13 cellular contexts compared by ENCODE assay signal in genomic region chr7:150877545-150877944, GRCh38. TPM values are rescaled to one million over a fixed set of nuclear protein-coding genes. Genes with fewer than 3 reads are reported as not detected.
DNase-seq lines count a peak whose midpoint lies in the region; FAIRE-seq and TF ChIP-seq lines count a peak whose summit lies in the region.
"Had no signal": no experiment of that assay in that cellular context is flagged by ENCODE, and none has a peak within 500 bp of the region (broad histone marks: within the 10 kb centered on the region; RNA-seq: fewer than 3 reads in every experiment).

No MANE protein-coding gene starts in this region.

- no peaks in the 10 kb centered on the region for H3K27me3 Mint-ChIP-seq in CD4-positive, alpha-beta memory T cell
- H3K27me3 Mint-ChIP-seq in IgD-negative memory B cell = peaks cover 2% of the 10 kb centered on the region
- peaks cover 11% of the 10 kb centered on the region for H3K27me3 Mint-ChIP-seq in endodermal cell (ENCODE audit: insufficient read depth)

- CTCF ChIA-PET in CD4-positive, alpha-beta memory T cell (lab: Charles Lee; ENCODE audit: partially characterized antibody) = interaction anchor here (0.9 to 2.8 kb wide), 12 partner anchors 9 to 549 kb away, joined by 3 to 25 read pairs (median 5); no protein-coding TSS in a partner anchor

- TF ChIP-seq CTCF in endodermal cell (conservative IDR thresholded peaks at IDR 0.05) = no peak

- H3K9ac ChIP-seq in endodermal cell (ENCODE audit: extremely low read depth, low read length, poor library complexity, severe bottlenecking) = peak overlapping the region; percentile 0
- H3K9ac ChIP-seq: KMS-11 had no signal

- H3K9me3 ChIP-seq in CD4-positive, alpha-beta memory T cell (ENCODE audit: control insufficient read depth in 1 of 2, low read length in 2 of 2) = peaks cover 0 to 4% of the 10 kb centered on the region in 2 donors
- H3K9me3 ChIP-seq in endodermal cell (ENCODE audit: control insufficient read depth, low read length) = peaks cover 14% of the 10 kb centered on the region

- H3K36me3 ChIP-seq in CD4-positive, alpha-beta memory T cell (ENCODE audit: insufficient read depth, low read length) = no peaks in the 10 kb centered on the region
- no peaks in the 10 kb centered on the region for H3K36me3 ChIP-seq in endodermal cell (ENCODE audit: control insufficient read depth, insufficient read depth, low read length)

- WGBS in endodermal cell (ENCODE audit: insufficient coverage in 1 of 2, insufficient read length in 1 of 2), 2 experiments = 90 to 100% methylated on average over 2 to 4 of the region's 4 CpGs

- no peak for FAIRE-seq in H54 (lab: Jason Lieb, UNC)

- no peak overlapping the region for H3K4me3 Mint-ChIP-seq in CD4-positive, alpha-beta memory T cell
- H3K4me3 Mint-ChIP-seq in IgD-negative memory B cell (peak overlapping the region in 1 of 4 donors; percentile 9), endodermal cell (no peak overlapping the region)
- H3K4me3 Mint-ChIP-seq: activated CD8-positive, alpha-beta memory T cell treated with anti-CD3 and anti-CD28 coated beads, Interleukin-2, amount 10 ng/mL, durations not matched to agents 7 days and 5 days; B cell had no signal

- POLR2A ChIA-PET in CD4-positive, alpha-beta memory T cell (lab: Charles Lee; ENCODE audit: partially characterized antibody) = no interaction called here

- peaks cover 14 to 34% (median 20%) of the 10 kb centered on the region in 4 donors for H3K4me1 Mint-ChIP-seq in CD4-positive, alpha-beta memory T cell
- H3K4me1 Mint-ChIP-seq in IgD-negative memory B cell (peaks cover 8 to 21% (median 13%) of the 10 kb centered on the region in 3 donors), endodermal cell (peaks cover 15% of the 10 kb centered on the region)

- peaks cover 0 to 36% (median 30%) of the 10 kb centered on the region in 8 donors for H3K9me3 Mint-ChIP-seq in CD4-positive, alpha-beta memory T cell
- peaks cover 3 to 24% (median 12%) of the 10 kb centered on the region in 3 donors for H3K9me3 Mint-ChIP-seq in IgD-negative memory B cell
- H3K9me3 Mint-ChIP-seq in endodermal cell = peaks cover 11% of the 10 kb centered on the region

- no peak for DNase-seq in CD4-positive, alpha-beta memory T cell
- DNase-seq in endodermal cell (no peak), myocyte (ENCODE audit: low read depth) (peak; percentile 22), globus pallidus (ENCODE audit: low spot score) (no peak), H54 (ENCODE audit: insufficient read length, low spot score) (no peak), DMS153 treated with DMSO at 0.1 percent for 48 hours (lab: John Stamatoyannopoulos, UW; ENCODE audit: unreplicated experiment) (no peak)
- DNase-seq: activated CD8-positive, alpha-beta memory T cell treated with anti-CD3 and anti-CD28 coated beads, Interleukin-2, amount 10 ng/mL, durations not matched to agents 7 days and 5 days; activated effector memory CD4-positive, alpha-beta T cell treated with Interleukin-2 at 50 U/mL for 16 hours; cortex of kidney; naive B cell had no signal

- intact Hi-C loops in CD4-positive, alpha-beta memory T cell (cut with micrococcal nuclease) = loop anchor here (1.0 to 2.0 kb wide), 3 partner anchors 99 to 591 kb away; no protein-coding TSS in a partner anchor

- no peak overlapping the region for H3K27ac ChIP-seq in CD4-positive, alpha-beta memory T cell (ENCODE audit: low read depth, low read length)
- peak overlapping the region; percentile 83 for H3K27ac ChIP-seq in endodermal cell (ENCODE audit: low read depth, low read length)
- H3K27ac ChIP-seq: KMS-11 had no signal

- no peak overlapping the region for H3K4me3 ChIP-seq in CD4-positive, alpha-beta memory T cell (ENCODE audit: low read length in 2 of 2)
- no peak overlapping the region for H3K4me3 ChIP-seq in endodermal cell (ENCODE audit: low read length)

- H3K4me1 ChIP-seq in CD4-positive, alpha-beta memory T cell (ENCODE audit: insufficient read depth, low read length) = peaks cover 12% of the 10 kb centered on the region
- no peaks in the 10 kb centered on the region for H3K4me1 ChIP-seq in endodermal cell (ENCODE audit: control insufficient read depth, insufficient read depth, low read length)

- no peak for TF ChIP-seq POLR2A in H54 (IDR thresholded peaks at IDR 0.05; ENCODE audit: low read depth, low read length)

- peaks cover 5 to 9% of the 10 kb centered on the region in 2 donors for H3K36me3 Mint-ChIP-seq in CD4-positive, alpha-beta memory T cell
- H3K36me3 Mint-ChIP-seq in IgD-negative memory B cell (peaks cover 5% of the 10 kb centered on the region), endodermal cell (ENCODE audit: low read depth) (no peaks in the 10 kb centered on the region)

- no peaks in the 10 kb centered on the region for H3K27me3 ChIP-seq in CD4-positive, alpha-beta memory T cell (ENCODE audit: insufficient read depth, low read length)
- H3K27me3 ChIP-seq in endodermal cell (ENCODE audit: control insufficient read depth, insufficient read depth, low read length, poor library complexity, severe bottlenecking) = peaks cover 7% of the 10 kb centered on the region

- H3K27ac Mint-ChIP-seq in CD4-positive, alpha-beta memory T cell = peak overlapping the region in 4 of 7 donors; percentile 44 to 68 (median 63)
- H3K27ac Mint-ChIP-seq in IgD-negative memory B cell (peak overlapping the region in 2 of 3 donors; percentile 67 to 87), endodermal cell (no peak overlapping the region)
- H3K27ac Mint-ChIP-seq: activated CD8-positive, alpha-beta memory T cell treated with anti-CD3 and anti-CD28 coated beads, Interleukin-2, amount 10 ng/mL, durations not matched to agents 7 days and 5 days had no signal

RNA-seq across cellular contexts. Expression of gene AOC1, which starts 25.2 kb away (rescaled TPM):
- total RNA-seq in CD4-positive, alpha-beta memory T cell = not detected
- not detected for polyA plus RNA-seq in CD4-positive, alpha-beta memory T cell
- polyA plus RNA-seq in IgD-negative memory B cell = 0.11 TPM
- total RNA-seq in endodermal cell (not detected), myocyte (0.21 and 0.62 TPM in 2 replicates)
- not detected for polyA plus RNA-seq in endodermal cell (2013, experiment 1 of 2)
- not detected for polyA plus RNA-seq in endodermal cell (2013, experiment 2 of 2)
- 5.1 TPM for polyA plus RNA-seq in myocyte (2012)
- total RNA-seq: activated CD8-positive, alpha-beta memory T cell treated with anti-CD3 and anti-CD28 coated beads, Interleukin-2, amount 10 ng/mL, durations not matched to agents 7 days and 5 days; B cell had no signal
